ENCODE assay signal across 8 cellular contexts in the genomic region with DNA sequence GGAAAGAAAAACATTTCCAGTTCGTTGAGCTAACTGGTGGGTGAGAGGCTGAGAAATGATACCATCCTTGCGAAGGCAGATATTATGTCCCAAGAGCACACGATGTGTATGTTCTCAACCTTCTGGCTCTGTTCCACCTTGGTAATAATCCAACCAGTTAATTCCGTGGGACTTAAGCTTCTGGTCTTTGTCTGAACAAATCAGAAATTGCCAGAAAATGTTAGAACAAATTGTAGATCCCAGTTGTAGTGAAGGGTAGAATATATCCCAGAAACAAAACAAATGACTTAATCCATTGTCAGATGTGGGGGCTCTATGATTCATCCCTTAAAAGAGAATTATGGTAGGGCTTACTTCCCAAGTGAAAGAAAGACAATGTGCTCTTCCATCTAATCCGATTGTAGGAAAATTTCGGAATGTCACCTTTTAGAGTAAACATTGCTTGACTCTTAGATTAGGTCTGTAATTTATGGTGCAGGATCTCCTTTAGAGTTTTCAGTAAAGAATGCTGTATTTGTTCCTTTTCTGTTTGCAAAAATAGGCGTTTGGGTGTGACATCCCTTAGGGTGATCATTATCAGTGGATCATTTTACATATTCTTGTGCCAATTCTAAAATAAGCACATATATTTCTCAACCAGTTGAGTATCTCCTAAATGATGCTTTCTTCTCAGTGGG.
A peak's percentile ranks its signal among the peaks of the same experiment; 100 is the strongest.
DNase-seq lines count a peak whose midpoint lies in the region; ATAC-seq and TF ChIP-seq lines count a peak whose summit lies in the region.

No MANE protein-coding gene starts in this region.

- ATAC-seq in HG02798 (IDR thresholded peaks at IDR 0.05; ENCODE audit: poor library complexity, unreplicated experiment) (no peak), HG03460 (IDR thresholded peaks at IDR 0.05; ENCODE audit: unreplicated experiment) (no peak)

- peak overlapping the region; percentile 98 for H3K27ac Mint-ChIP-seq in Calu3 (ENCODE audit: unreplicated experiment)

- H3K27me3 Mint-ChIP-seq in Calu3 (ENCODE audit: unreplicated experiment): no peaks in the 10 kb centered on the region

- peaks cover 18% of the 10 kb centered on the region for H3K36me3 Mint-ChIP-seq in Calu3 (ENCODE audit: insufficient read depth, unreplicated experiment)

- H3K27ac ChIP-seq in cingulate gyrus (ENCODE audit: low read depth, low read length): peak overlapping the region; percentile 0

- peak overlapping the region; percentile 64 for H3K4me3 Mint-ChIP-seq in Calu3 (ENCODE audit: low read depth, unreplicated experiment)

- no peak for DNase-seq in Calu3
- peak; percentile 62 to 84 for DNase-seq in NCI-H446 (lab: John Stamatoyannopoulos, UW)
- peak; percentile 97 for DNase-seq in myocyte (ENCODE audit: low read depth)
- DNase-seq in GM19240 (ENCODE audit: insufficient read length, low spot score): no peak
- no peak for DNase-seq in effector CD4-positive, alpha-beta T cell

- intact Hi-C loops in Calu3 (cut with micrococcal nuclease; ENCODE audit: unreplicated experiment): loop anchor here (2.0 to 5.0 kb wide), 4 partner anchors 89 to 294 kb away; no protein-coding TSS in a partner anchor

- CTCF ChIA-PET in Calu3 (lab: Charles Lee): interaction anchor here (1.2 to 2.7 kb wide), 3 partner anchors 73 to 90 kb away, joined by 3 to 9 read pairs (median 7); no protein-coding TSS in a partner anchor

- no peaks in the 10 kb centered on the region for H3K9me3 Mint-ChIP-seq in Calu3 (ENCODE audit: low read depth, unreplicated experiment)

- no TSS peak for BruUV-seq in Calu3 (replicated peaks; lab: Mats Ljungman, UMichigan)

- peaks cover 55% of the 10 kb centered on the region for H3K4me1 Mint-ChIP-seq in Calu3 (ENCODE audit: low read depth, unreplicated experiment)

- no peak for TF ChIP-seq CTCF in Calu3 (IDR thresholded peaks at IDR 0.05; ENCODE audit: unreplicated experiment)

Comparison
In these comparisons a context has a peak if more than half of its experiments do, and no peak if none do; other contexts are left out.
1. DNase-seq: peak in NCI-H446 (2 of 2) and myocyte (single experiment); none in Calu3 (single experiment), GM19240 (single experiment) and effector CD4-positive, alpha-beta T cell (single experiment).